28 cellular contexts compared by ENCODE assay signal in the genomic region with DNA sequence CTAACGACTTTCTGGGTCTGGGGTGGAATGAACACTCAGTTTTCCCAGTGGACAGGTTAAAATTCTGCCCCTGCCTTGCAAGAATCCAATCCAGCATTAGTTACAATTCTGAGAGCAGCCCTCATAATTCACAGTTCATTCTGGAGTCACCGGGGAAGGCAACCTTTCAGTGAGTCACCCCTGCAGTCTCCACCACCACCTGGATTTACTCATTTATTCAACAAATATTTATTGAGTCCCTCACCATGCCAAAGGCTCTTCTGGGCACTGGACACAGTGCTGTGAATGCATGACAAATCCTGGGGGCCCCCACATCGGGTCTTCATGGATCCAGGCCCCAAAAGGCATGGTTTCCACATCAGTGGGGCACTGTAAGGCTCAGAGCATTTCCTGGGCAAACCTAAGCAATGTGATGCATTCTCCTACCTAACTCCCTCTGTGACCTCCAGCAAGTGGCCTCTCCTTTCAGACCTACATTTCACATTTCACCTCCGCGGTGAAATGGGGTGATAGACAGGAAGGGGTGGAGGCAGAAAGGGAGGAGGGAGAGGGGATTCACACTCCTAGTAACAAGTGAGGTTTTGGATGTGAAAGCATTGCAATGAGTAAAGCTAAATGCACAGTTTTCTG. TPM values are rescaled to one million over a fixed set of nuclear protein-coding genes. Genes with fewer than 3 reads are reported as not detected.
"Had no signal": no experiment of that assay in that cellular context is flagged by ENCODE, and none has a peak within 500 bp of the region (broad histone marks: within the 10 kb centered on the region; RNA-seq: fewer than 3 reads in every experiment).

No MANE protein-coding gene starts in this region.

- H3K9me3 ChIP-seq: heart left ventricle, psoas muscle, right atrium auricular region, stomach, thyroid gland, upper lobe of right lung had no signal

- ATAC-seq: activated CD8-positive, alpha-beta T cell treated with anti-CD3 and anti-CD28 coated beads for 36 hours; activated naive CD8-positive, alpha-beta T cell treated with anti-CD3 and anti-CD28 coated beads, Interleukin-2, amount 50 U/mL, for 24 hours; activated T-cell treated with anti-CD3 and anti-CD28 coated beads, Interleukin-2, amount 50 U/mL, for 4 hours; esophagus mucosa; heart left ventricle; naive thymus-derived CD8-positive, alpha-beta T cell; psoas muscle; stimulated activated naive B cell treated with anti-CD40 and anti-IgM and Interleukin-4, amounts not matched to agents 10 μg/mL and 1 μg/mL and 100 μg/mL, for 72 hours; upper lobe of right lung had no signal

- H3K36me3 ChIP-seq: heart left ventricle, right atrium auricular region, stomach, thyroid gland, upper lobe of right lung had no signal

- H3K4me1 Mint-ChIP-seq: activated B cell treated with CpG ODN at 0.5 μM for 24 hours; activated naive CD4-positive, alpha-beta T cell treated with anti-CD3 and anti-CD28 coated beads, Interleukin-2, amount 50 U/mL, for 24 hours; activated naive CD8-positive, alpha-beta T cell treated with anti-CD3 and anti-CD28 coated beads, Interleukin-2, amount 50 U/mL, for 24 hours; immature natural killer cell; stimulated activated naive B cell treated with anti-CD40 and anti-IgM and Interleukin-4, amounts not matched to agents 10 μg/mL and 1 μg/mL and 100 μg/mL, for 72 hours had no signal

- H3K4me3 ChIP-seq: heart left ventricle, psoas muscle, right atrium auricular region, stomach, thyroid gland, upper lobe of right lung had no signal

- H3K36me3 Mint-ChIP-seq: activated naive CD4-positive, alpha-beta T cell treated with anti-CD3 and anti-CD28 coated beads, Interleukin-2, amount 50 U/mL, for 24 hours; memory B cell; naive thymus-derived CD8-positive, alpha-beta T cell; stimulated activated naive B cell treated with anti-CD40 and anti-IgM and Interleukin-4, amounts not matched to agents 10 μg/mL and 1 μg/mL and 100 μg/mL, for 72 hours had no signal

- DNase-seq: activated B cell treated with CpG ODN at 0.5 μM for 24 hours; activated CD4-positive, alpha-beta T cell treated with anti-CD3 and anti-CD28 coated beads, Interleukin-2, amount 50 U/mL, for 1 hour; activated CD8-positive, alpha-beta T cell treated with anti-CD3 and anti-CD28 coated beads for 36 hours; activated naive CD8-positive, alpha-beta T cell treated with anti-CD3 and anti-CD28 coated beads, Interleukin-2, amount 50 U/mL, for 24 hours; activated T-cell treated with anti-CD3 and anti-CD28 coated beads, Interleukin-2, amount 50 U/mL, for 4 hours; amygdala; central memory CD4-positive, alpha-beta T cell; foreskin fibroblast; heart left ventricle; hypothalamus; immature natural killer cell; naive thymus-derived CD8-positive, alpha-beta T cell; nucleus accumbens; psoas muscle; stimulated activated CD4-positive, alpha-beta T cell treated with anti-CD3 and anti-CD28 coated beads, Interleukin-15, amount 100 ng/mL, for 24 hours; stimulated activated CD4-positive, alpha-beta T cell treated with anti-CD3 and anti-CD28 coated beads, Interleukin-2, amount 100 ng/mL, for 24 hours; stimulated activated naive B cell treated with anti-CD40 and anti-IgM and Interleukin-4, amounts not matched to agents 10 μg/mL and 1 μg/mL and 100 μg/mL, for 72 hours; stomach; T-helper 2 cell; thyroid gland; upper lobe of right lung had no signal

- H2AFZ ChIP-seq: parathyroid adenoma had no signal

- H3K79me2 ChIP-seq: parathyroid adenoma had no signal

- H3K4me3 Mint-ChIP-seq: activated B cell treated with CpG ODN at 0.5 μM for 24 hours; activated CD8-positive, alpha-beta T cell treated with anti-CD3 and anti-CD28 coated beads for 36 hours; activated naive CD4-positive, alpha-beta T cell treated with anti-CD3 and anti-CD28 coated beads, Interleukin-2, amount 50 U/mL, for 24 hours; activated naive CD8-positive, alpha-beta T cell treated with anti-CD3 and anti-CD28 coated beads, Interleukin-2, amount 50 U/mL, for 24 hours; activated T-cell treated with anti-CD3 and anti-CD28 coated beads, Interleukin-2, amount 50 U/mL, for 4 hours; immature natural killer cell; memory B cell; naive thymus-derived CD8-positive, alpha-beta T cell; neural crest cell; stimulated activated naive B cell treated with anti-CD40 and anti-IgM and Interleukin-4, amounts not matched to agents 10 μg/mL and 1 μg/mL and 100 μg/mL, for 72 hours had no signal

- H3K9ac ChIP-seq: parathyroid adenoma had no signal

- H3K27ac Mint-ChIP-seq: activated B cell treated with CpG ODN at 0.5 μM for 24 hours; activated CD8-positive, alpha-beta T cell treated with anti-CD3 and anti-CD28 coated beads for 36 hours; activated naive CD4-positive, alpha-beta T cell treated with anti-CD3 and anti-CD28 coated beads, Interleukin-2, amount 50 U/mL, for 24 hours; activated naive CD8-positive, alpha-beta T cell treated with anti-CD3 and anti-CD28 coated beads, Interleukin-2, amount 50 U/mL, for 24 hours; activated T-helper 2 cell treated with anti-CD3 and anti-CD28 coated beads, Interferon-gamma antibody, Interleukin-2, Interleukin-4, amounts not matched to agents 10 μg/mL and 5 μg/mL and 100 μg/mL, durations not matched to agents 14 hours and 24 hours and 36 hours; immature natural killer cell; memory B cell; naive thymus-derived CD8-positive, alpha-beta T cell; stimulated activated naive B cell treated with anti-CD40 and anti-IgM and Interleukin-4, amounts not matched to agents 10 μg/mL and 1 μg/mL and 100 μg/mL, for 72 hours had no signal

- H3K27ac ChIP-seq: heart left ventricle, parathyroid adenoma, psoas muscle, right atrium auricular region, stomach, thyroid gland, upper lobe of right lung had no signal

- H3K9me3 Mint-ChIP-seq: activated B cell treated with CpG ODN at 0.5 μM for 24 hours; activated CD8-positive, alpha-beta T cell treated with anti-CD3 and anti-CD28 coated beads for 36 hours; activated naive CD8-positive, alpha-beta T cell treated with anti-CD3 and anti-CD28 coated beads, Interleukin-2, amount 50 U/mL, for 24 hours; activated T-cell treated with anti-CD3 and anti-CD28 coated beads, Interleukin-2, amount 50 U/mL, for 4 hours; activated T-helper 2 cell treated with anti-CD3 and anti-CD28 coated beads, Interferon-gamma antibody, Interleukin-2, Interleukin-4, amounts not matched to agents 10 μg/mL and 5 μg/mL and 100 μg/mL, durations not matched to agents 14 hours and 24 hours and 36 hours; memory B cell; neural crest cell; stimulated activated naive B cell treated with anti-CD40 and anti-IgM and Interleukin-4, amounts not matched to agents 10 μg/mL and 1 μg/mL and 100 μg/mL, for 72 hours had no signal

RNA-seq across cellular contexts. Expression of gene MSX2, which starts 6.4 kb away (rescaled TPM):
- total RNA-seq: activated B cell treated with CpG ODN at 0.5 μM for 24 hours; activated CD8-positive, alpha-beta T cell treated with anti-CD3 and anti-CD28 coated beads for 36 hours; activated T-helper 2 cell treated with anti-CD3 and anti-CD28 coated beads, Interferon-gamma antibody, Interleukin-2, Interleukin-4, amounts not matched to agents 10 μg/mL and 5 μg/mL and 100 μg/mL, durations not matched to agents 14 hours and 24 hours and 36 hours; naive thymus-derived CD8-positive, alpha-beta T cell had no signal
- polyA plus RNA-seq: immature natural killer cell; naive thymus-derived CD8-positive, alpha-beta T cell had no signal
